ENCODE assay signal across 8 cellular contexts in genomic region chr19:17306285-17306714, GRCh38. TPM values are rescaled to one million over a fixed set of nuclear protein-coding genes. Genes with fewer than 3 reads are reported as not detected.
DNase-seq lines count a peak whose midpoint lies in the region; ATAC-seq, FAIRE-seq and TF ChIP-seq lines count a peak whose summit lies in the region.

No MANE protein-coding gene starts in this region.

- DNase-seq in AG04449 (ENCODE audit: low read depth, low spot score) (no peak), HTR-8/SVneo (ENCODE audit: insufficient read length, low spot score) (no peak), body of pancreas (no peak), mesothelial cell of epicardium (ENCODE audit: low spot score in 2 of 2, unreplicated experiment in 2 of 2) (no peak), NCI-H1436 (lab: John Stamatoyannopoulos, UW) (no peak), SHP77 (lab: John Stamatoyannopoulos, UW) (no peak), NCI-H2107 treated with DMSO at 0.1 percent for 48 hours (lab: John Stamatoyannopoulos, UW; ENCODE audit: unreplicated experiment) (no peak)
- no peak for DNase-seq in central memory CD4-positive, alpha-beta T cell

- intact Hi-C loops in body of pancreas (cut with DNase I), result no loop called here

- H3K36me3 Mint-ChIP-seq in mesothelial cell of epicardium, result no peaks in the 10 kb centered on the region

- peak overlapping the region; percentile 90 for H3K4me3 Mint-ChIP-seq in mesothelial cell of epicardium

- peak overlapping the region; percentile 63 to 95 (median 82) for H3K27ac ChIP-seq in body of pancreas

- H3K27me3 ChIP-seq in body of pancreas, result no peaks in the 10 kb centered on the region

- peak overlapping the region; percentile 75 for H3K4me3 ChIP-seq in AG04449 (ENCODE audit: low read depth, low read length)
- peak overlapping the region; percentile 53 to 67 for H3K4me3 ChIP-seq in body of pancreas

- H3K9me3 Mint-ChIP-seq in mesothelial cell of epicardium, result no peaks in the 10 kb centered on the region

- H3K4me1 ChIP-seq in body of pancreas, result peaks cover 61% of the 10 kb centered on the region

- peak; percentile 40 for FAIRE-seq in HTR-8/SVneo (lab: Jason Lieb, UNC)

- TF ChIP-seq POLR2A in body of pancreas (IDR thresholded peaks at IDR 0.05), result no peak

- POLR2A ChIA-PET in AG04449 (lab: Yijun Ruan, JAX), result interaction anchor here (0.5 to 0.7 kb wide), 3 partner anchors 11 to 444 kb away, joined by 3 to 4 read pairs (median 3); no protein-coding TSS in a partner anchor

- peak overlapping the region; percentile 95 for H3K27ac Mint-ChIP-seq in mesothelial cell of epicardium

- WGBS in body of pancreas, 2 donors, result 6 to 13% methylated on average over 11 to 28 of the region's 28 CpGs

- H3K9me3 ChIP-seq in body of pancreas, result no peaks in the 10 kb centered on the region

- no peak for TF ChIP-seq CTCF in AG04449 (IDR thresholded peaks at IDR 0.05; ENCODE audit: insufficient read depth, low read length, missing control alignments)
- no peak for TF ChIP-seq CTCF in body of pancreas (IDR thresholded peaks at IDR 0.05)
- no peak for TF ChIP-seq CTCF in mesothelial cell of epicardium (IDR thresholded peaks at IDR 0.05; ENCODE audit: unreplicated experiment)

- peaks cover 44% of the 10 kb centered on the region for H3K4me1 Mint-ChIP-seq in mesothelial cell of epicardium

- H3K36me3 ChIP-seq in body of pancreas (replicated peaks in 1 of 2; ENCODE audit: insufficient read depth in 1 of 2, low read depth in 2 of 2), result no peaks in the 10 kb centered on the region

- no peak for ATAC-seq in body of pancreas

- CTCF ChIA-PET in AG04449 (lab: Yijun Ruan, JAX), result interaction anchor here (0.6 to 5.7 kb wide), 5 partner anchors 10 to 113 kb away, joined by 3 to 69 read pairs (median 4); partner anchors contain the start of gene MVB12A

- no peaks in the 10 kb centered on the region for H3K27me3 Mint-ChIP-seq in mesothelial cell of epicardium (ENCODE audit: low read depth)

RNA-seq across cellular contexts. Expression of gene MRPL34, which starts 0.6 kb away (rescaled TPM):
- 100 to 1,000 TPM in 1 of 2 donors, 10 to 100 TPM in 1; 47.7 to 152 TPM for total RNA-seq in body of pancreas
- total RNA-seq in mesothelial cell of epicardium, result 47.7 to 51.0 TPM (median 50.1 TPM) in 3 replicates

RNA-seq across cellular contexts. Expression of gene DDA1, which starts 3.1 kb away (rescaled TPM):
- total RNA-seq in body of pancreas, result 1 to 10 TPM; 3.3 to 6.2 TPM
- total RNA-seq in mesothelial cell of epicardium, result 37.3 to 39.6 TPM (median 38.3 TPM) in 3 replicates

RNA-seq across cellular contexts. Expression of gene ABHD8, which starts 3.1 kb away (rescaled TPM):
- 10 to 100 TPM; 10.2 to 12.2 TPM for total RNA-seq in body of pancreas
- 25.4 to 26.4 TPM (median 26.1 TPM) in 3 replicates for total RNA-seq in mesothelial cell of epicardium

RNA-seq across cellular contexts. Expression of gene ANKLE1, which starts 24.6 kb away (rescaled TPM):
- total RNA-seq in body of pancreas, result under 1 TPM in 1 of 2 donors, not detected in 1; 0.33 TPM
- total RNA-seq in mesothelial cell of epicardium, result 3.6 to 4.1 TPM (median 3.7 TPM) in 3 replicates

RNA-seq across cellular contexts. Expression of gene ANO8, which starts 28.4 kb away (rescaled TPM):
- total RNA-seq in body of pancreas, result 10 to 100 TPM in 1 of 2 donors, 1 to 10 TPM in 1; 7.0 to 16.5 TPM
- 42.1 to 43.7 TPM (median 43.5 TPM) in 3 replicates for total RNA-seq in mesothelial cell of epicardium
